ENCODE assay signal across 19 cellular contexts in genomic region chr4:7166981-7167700, GRCh38. TPM values are rescaled to one million over a fixed set of nuclear protein-coding genes. Genes with fewer than 3 reads are reported as not detected.
A peak's percentile ranks its signal among the peaks of the same experiment; 100 is the strongest.
DNase-seq lines count a peak whose midpoint lies in the region; ATAC-seq and TF ChIP-seq lines count a peak whose summit lies in the region.
"Had no signal": no experiment of that assay in that cellular context is flagged by ENCODE, and none has a peak within 500 bp of the region (broad histone marks: within the 10 kb centered on the region; RNA-seq: fewer than 3 reads in every experiment).

No MANE protein-coding gene starts in this region.

- POLR2A ChIA-PET in RWPE1 (lab: Yijun Ruan, JAX; ENCODE audit: low non-redundant PET), result no interaction called here

- 47 to 55% methylated on average over 14 of the region's 17 CpGs for WGBS in thyroid gland, 2 donors

- no peak for TF ChIP-seq POLR2A in thyroid gland (IDR thresholded peaks at IDR 0.05)

- peak overlapping the region; percentile 14; the same call in 1 of the 2 replicates for H3K27ac ChIP-seq in RWPE1
- no peak overlapping the region for H3K27ac ChIP-seq in dorsolateral prefrontal cortex
- H3K27ac ChIP-seq in thyroid gland, result no peak overlapping the region
- H3K27ac ChIP-seq: lower lobe of right lung, ovary, PC-9 had no signal

- H3K4me1 ChIP-seq in mucosa of descending colon (ENCODE audit: low read depth) (peaks cover 3% of the 10 kb centered on the region), thyroid gland (peaks cover 4 to 6% of the 10 kb centered on the region in 2 donors)
- H3K4me1 ChIP-seq: lower lobe of right lung had no signal

- DNase-seq in RWPE1 (ENCODE audit: low spot score) (no peak), dorsolateral prefrontal cortex (peak in 6 of 10 donors; percentile 8 to 41 (median 26)), mucosa of descending colon (peak in 2 of 3 donors; percentile 40 to 54), thyroid gland (peak; percentile 78 to 81)
- DNase-seq in stimulated activated CD4-positive, alpha-beta T cell treated with anti-CD3 and anti-CD28 coated beads, Interleukin-12 subunit alpha, Interleukin-12 subunit beta, amount 100 ng/mL, for 4 hours, result no peak
- DNase-seq: activated CD8-positive, alpha-beta T cell treated with anti-CD3 and anti-CD28 coated beads for 36 hours; EL; lower lobe of right lung; NCI-H1092; NCI-H2029; NCI-H345; PC-9; stimulated activated CD4-positive, alpha-beta T cell treated with anti-CD3 and anti-CD28 coated beads, Interleukin-2, amount 100 ng/mL, for 24 hours; stimulated activated naive B cell treated with anti-CD40 and anti-IgM and Interleukin-4, amounts not matched to agents 10 μg/mL and 1 μg/mL and 100 μg/mL, for 72 hours; T-helper 2 cell had no signal

- no peaks in the 10 kb centered on the region for H3K27me3 ChIP-seq in dorsolateral prefrontal cortex
- no peaks in the 10 kb centered on the region for H3K27me3 ChIP-seq in thyroid gland
- H3K27me3 ChIP-seq: ovary had no signal

- intact Hi-C loops in dorsolateral prefrontal cortex (cut with DNase I), result no loop called here
- intact Hi-C loops in mucosa of descending colon (cut with DNase I, micrococcal nuclease), result no loop called here
- intact Hi-C loops in thyroid gland (cut with DNase I), result no loop called here

- ATAC-seq in mucosa of descending colon (peak; percentile 61), HG03432 (IDR thresholded peaks at IDR 0.05; ENCODE audit: unreplicated experiment) (no peak), HG03354 (IDR thresholded peaks at IDR 0.05; ENCODE audit: poor library complexity, severe bottlenecking, unreplicated experiment) (no peak)
- ATAC-seq: activated CD8-positive, alpha-beta T cell treated with anti-CD3 and anti-CD28 coated beads for 36 hours; lower lobe of right lung; stimulated activated naive B cell treated with anti-CD40 and anti-IgM and Interleukin-4, amounts not matched to agents 10 μg/mL and 1 μg/mL and 100 μg/mL, for 72 hours; WTC11 had no signal

- CTCF ChIA-PET in RWPE1 (lab: Yijun Ruan, JAX), result interaction anchor here (0.6 kb wide), 1 partner anchor 547 kb away, joined by 3 read pairs; no protein-coding TSS in a partner anchor

- no peaks in the 10 kb centered on the region for H3K9me3 ChIP-seq in mucosa of descending colon
- H3K9me3 ChIP-seq in thyroid gland, result no peaks in the 10 kb centered on the region
- H3K9me3 ChIP-seq: lower lobe of right lung, ovary had no signal

- H3K4me3 ChIP-seq in dorsolateral prefrontal cortex, result no peak overlapping the region
- no peak overlapping the region for H3K4me3 ChIP-seq in mucosa of descending colon
- H3K4me3 ChIP-seq in thyroid gland (replicated peaks in 1 of 3), result no peak overlapping the region
- H3K4me3 ChIP-seq: lower lobe of right lung, ovary, PC-9 had no signal

- H3K36me3 ChIP-seq in mucosa of descending colon (ENCODE audit: low read depth) (no peaks in the 10 kb centered on the region), thyroid gland (no peaks in the 10 kb centered on the region)
- H3K36me3 ChIP-seq: lower lobe of right lung, ovary had no signal

- TF ChIP-seq CTCF in RWPE1 (conservative IDR thresholded peaks at IDR 0.05; ENCODE audit: low read depth) (no peak), dorsolateral prefrontal cortex (IDR thresholded peaks at IDR 0.05 in 54 of 56, conservative IDR thresholded peaks at IDR 0.05 in 2 of 56; ENCODE audit: low read depth in 1 of 56, partially characterized antibody in 56 of 56) (no peak), mucosa of descending colon (IDR thresholded peaks at IDR 0.05) (no peak), thyroid gland (IDR thresholded peaks at IDR 0.05) (no peak)

RNA-seq across cellular contexts. Expression of gene SORCS2, which starts 25.2 kb away (rescaled TPM):
- total RNA-seq in dorsolateral prefrontal cortex, result 10 to 100 TPM; 17.6 to 63.7 (median 32.1) TPM
- 1 to 10 TPM in 2 of 3 donors, under 1 TPM in 1; 0.20 to 3.1 (median 1.5) TPM for total RNA-seq in mucosa of descending colon
- total RNA-seq in thyroid gland, result 10 to 100 TPM in 1 of 4 donors, 1 to 10 TPM in 3; 1.7 to 13.6 (median 3.6) TPM

Comparison
In these comparisons a context has a peak if more than half of its experiments do, and no peak if none do; other contexts are left out.
1. DNase-seq: peak in dorsolateral prefrontal cortex (6 of 10), mucosa of descending colon (2 of 3) and thyroid gland (2 of 2); none in RWPE1 (single experiment) and stimulated activated CD4-positive, alpha-beta T cell treated with anti-CD3 and anti-CD28 coated beads, Interleukin-12 subunit alpha, Interleukin-12 subunit beta, amount 100 ng/mL, for 4 hours (single experiment).